Comparison of ENCODE assay signal across 1 cellular context in genomic region chr4:40475609-40476008, GRCh38.
TF ChIP-seq lines count a peak whose summit lies in the region.

No MANE protein-coding gene starts in this region.

TF ChIP-seq in WTC11, 78 proteins besides CTCF, POLR2A, EP300 and RAD21 (continued from another document):
- TF ChIP-seq, protein P1, sequence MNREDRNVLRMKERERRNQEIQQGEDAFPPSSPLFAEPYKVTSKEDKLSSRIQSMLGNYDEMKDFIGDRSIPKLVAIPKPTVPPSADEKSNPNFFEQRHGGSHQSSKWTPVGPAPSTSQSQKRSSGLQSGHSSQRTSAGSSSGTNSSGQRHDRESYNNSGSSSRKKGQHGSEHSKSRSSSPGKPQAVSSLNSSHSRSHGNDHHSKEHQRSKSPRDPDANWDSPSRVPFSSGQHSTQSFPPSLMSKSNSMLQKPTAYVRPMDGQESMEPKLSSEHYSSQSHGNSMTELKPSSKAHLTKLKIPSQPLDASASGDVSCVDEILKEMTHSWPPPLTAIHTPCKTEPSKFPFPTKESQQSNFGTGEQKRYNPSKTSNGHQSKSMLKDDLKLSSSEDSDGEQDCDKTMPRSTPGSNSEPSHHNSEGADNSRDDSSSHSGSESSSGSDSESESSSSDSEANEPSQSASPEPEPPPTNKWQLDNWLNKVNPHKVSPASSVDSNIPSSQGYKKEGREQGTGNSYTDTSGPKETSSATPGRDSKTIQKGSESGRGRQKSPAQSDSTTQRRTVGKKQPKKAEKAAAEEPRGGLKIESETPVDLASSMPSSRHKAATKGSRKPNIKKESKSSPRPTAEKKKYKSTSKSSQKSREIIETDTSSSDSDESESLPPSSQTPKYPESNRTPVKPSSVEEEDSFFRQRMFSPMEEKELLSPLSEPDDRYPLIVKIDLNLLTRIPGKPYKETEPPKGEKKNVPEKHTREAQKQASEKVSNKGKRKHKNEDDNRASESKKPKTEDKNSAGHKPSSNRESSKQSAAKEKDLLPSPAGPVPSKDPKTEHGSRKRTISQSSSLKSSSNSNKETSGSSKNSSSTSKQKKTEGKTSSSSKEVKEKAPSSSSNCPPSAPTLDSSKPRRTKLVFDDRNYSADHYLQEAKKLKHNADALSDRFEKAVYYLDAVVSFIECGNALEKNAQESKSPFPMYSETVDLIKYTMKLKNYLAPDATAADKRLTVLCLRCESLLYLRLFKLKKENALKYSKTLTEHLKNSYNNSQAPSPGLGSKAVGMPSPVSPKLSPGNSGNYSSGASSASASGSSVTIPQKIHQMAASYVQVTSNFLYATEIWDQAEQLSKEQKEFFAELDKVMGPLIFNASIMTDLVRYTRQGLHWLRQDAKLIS (CRISPR knock-in tag; IDR thresholded peaks at IDR 0.05; ENCODE audit: borderline replicate concordance): no peak
- no peak for TF ChIP-seq TEAD1 (CRISPR knock-in tag; IDR thresholded peaks at IDR 0.05)
- no peak for TF ChIP-seq NFE2L1 (CRISPR knock-in tag; IDR thresholded peaks at IDR 0.05)
